In the genomic region with DNA sequence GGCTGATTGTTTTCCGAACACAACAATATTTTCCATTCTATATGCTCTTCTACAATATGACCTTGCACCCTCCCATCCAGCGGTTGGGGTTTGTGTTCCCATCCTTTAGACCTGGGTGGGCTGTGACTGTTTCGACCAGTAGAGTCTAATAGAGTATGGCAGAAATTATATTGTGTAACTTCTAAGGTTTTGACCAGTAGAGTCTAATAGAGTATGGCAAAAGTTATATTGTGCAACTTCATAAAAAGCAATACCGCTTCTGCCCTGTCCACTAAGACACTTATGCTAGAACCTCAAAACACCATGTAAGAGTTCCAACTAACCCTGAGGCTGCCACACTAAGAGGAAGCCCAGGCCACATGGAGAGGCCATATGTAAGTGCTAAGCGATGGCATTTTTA, we compare ENCODE assay signal across 32 cellular contexts.
"Had no signal": no experiment of that assay in that cellular context is flagged by ENCODE, and none has a peak within 500 bp of the region (broad histone marks: within the 10 kb centered on the region; RNA-seq: fewer than 3 reads in every experiment).

No MANE protein-coding gene starts in this region.

- H3K27me3 ChIP-seq: body of pancreas, brain microvascular endothelial cell, breast epithelium had no signal

- FAIRE-seq: astrocyte had no signal

- H3K4me1 ChIP-seq: body of pancreas, breast epithelium had no signal

- DNase-seq: activated CD4-positive, alpha-beta memory T cell treated with anti-CD3 and anti-CD28 coated beads, Interleukin-2, amount 10 ng/mL, durations not matched to agents 7 days and 5 days; activated CD4-positive, alpha-beta T cell treated with anti-CD3 and anti-CD28 coated beads for 1 hour; activated CD4-positive, alpha-beta T cell treated with anti-CD3 and anti-CD28 coated beads for 36 hours; activated CD4-positive, alpha-beta T cell treated with anti-CD3 and anti-CD28 coated beads for 48 hours; activated CD4-positive, alpha-beta T cell treated with anti-CD3 and anti-CD28 coated beads, Interleukin-2, amount 10 ng/mL, durations not matched to agents 7 days and 5 days; activated CD4-positive, alpha-beta T cell treated with anti-CD3 and anti-CD28 coated beads, Interleukin-2, amount 50 U/mL, for 48 hours; activated CD4-positive, CD25-positive, alpha-beta regulatory T cell; activated CD8-positive, alpha-beta memory T cell treated with anti-CD3 and anti-CD28 coated beads for 24 hours; activated CD8-positive, alpha-beta memory T cell treated with anti-CD3 and anti-CD28 coated beads, Interleukin-2, amount 10 ng/mL, durations not matched to agents 7 days and 5 days; activated CD8-positive, alpha-beta memory T cell treated with anti-CD3 and anti-CD28 coated beads, Interleukin-2, amount 50 U/mL, for 48 hours; activated CD8-positive, alpha-beta T cell treated with anti-CD3 and anti-CD28 coated beads, Interleukin-2, amount 10 ng/mL, durations not matched to agents 7 days and 5 days; activated effector memory CD4-positive, alpha-beta T cell treated with Interleukin-2 at 50 U/mL for 16 hours; activated gamma-delta T cell; activated naive CD4-positive, alpha-beta T cell treated with anti-CD3 and anti-CD28 coated beads, Interleukin-2, amount 10 ng/mL, durations not matched to agents 7 days and 5 days; activated naive CD4-positive, alpha-beta T cell treated with Interleukin-2 at 50 U/mL for 16 hours; activated naive CD8-positive, alpha-beta T cell treated with anti-CD3 and anti-CD28 coated beads, Interleukin-2, amount 10 ng/mL, durations not matched to agents 7 days and 5 days; activated naive CD8-positive, alpha-beta T cell treated with anti-CD3 and anti-CD28 coated beads, Interleukin-2, amount 50 U/mL, for 24 hours; activated T-cell treated with anti-CD3 and anti-CD28 coated beads, Interleukin-2, amount 50 U/mL, for 24 hours; activated T-cell treated with anti-CD3 and anti-CD28 coated beads, Interleukin-2, amount 50 U/mL, for 48 hours; amygdala; anterior cingulate cortex; body of pancreas; brain microvascular endothelial cell; central memory CD4-positive, alpha-beta T cell; T-helper 1 cell; T-helper 2 cell; T-helper 9 cell; WERI-Rb-1 had no signal

- H3K4me3 ChIP-seq: body of pancreas, breast epithelium had no signal

- ATAC-seq: activated CD4-positive, alpha-beta T cell treated with anti-CD3 and anti-CD28 coated beads for 36 hours; activated CD4-positive, CD25-positive, alpha-beta regulatory T cell treated with anti-CD3 and anti-CD28 coated beads, Interleukin-2, amount 50 U/mL, for 24 hours; activated CD8-positive, alpha-beta memory T cell treated with anti-CD3 and anti-CD28 coated beads, Interleukin-2, amount 10 ng/mL, durations not matched to agents 7 days and 5 days; activated CD8-positive, alpha-beta T cell treated with anti-CD3 and anti-CD28 coated beads, Interleukin-2, amount 10 ng/mL, durations not matched to agents 7 days and 5 days; activated naive CD8-positive, alpha-beta T cell treated with anti-CD3 and anti-CD28 coated beads, Interleukin-2, amount 50 U/mL, for 24 hours; body of pancreas; WTC11 had no signal

- H3K36me3 ChIP-seq: brain microvascular endothelial cell, breast epithelium, WERI-Rb-1 had no signal

- H3K9me3 ChIP-seq: body of pancreas, breast epithelium had no signal

- H3K27ac ChIP-seq: body of pancreas, brain microvascular endothelial cell, WERI-Rb-1 had no signal
